1 cellular context compared by ENCODE assay signal in the genomic region with DNA sequence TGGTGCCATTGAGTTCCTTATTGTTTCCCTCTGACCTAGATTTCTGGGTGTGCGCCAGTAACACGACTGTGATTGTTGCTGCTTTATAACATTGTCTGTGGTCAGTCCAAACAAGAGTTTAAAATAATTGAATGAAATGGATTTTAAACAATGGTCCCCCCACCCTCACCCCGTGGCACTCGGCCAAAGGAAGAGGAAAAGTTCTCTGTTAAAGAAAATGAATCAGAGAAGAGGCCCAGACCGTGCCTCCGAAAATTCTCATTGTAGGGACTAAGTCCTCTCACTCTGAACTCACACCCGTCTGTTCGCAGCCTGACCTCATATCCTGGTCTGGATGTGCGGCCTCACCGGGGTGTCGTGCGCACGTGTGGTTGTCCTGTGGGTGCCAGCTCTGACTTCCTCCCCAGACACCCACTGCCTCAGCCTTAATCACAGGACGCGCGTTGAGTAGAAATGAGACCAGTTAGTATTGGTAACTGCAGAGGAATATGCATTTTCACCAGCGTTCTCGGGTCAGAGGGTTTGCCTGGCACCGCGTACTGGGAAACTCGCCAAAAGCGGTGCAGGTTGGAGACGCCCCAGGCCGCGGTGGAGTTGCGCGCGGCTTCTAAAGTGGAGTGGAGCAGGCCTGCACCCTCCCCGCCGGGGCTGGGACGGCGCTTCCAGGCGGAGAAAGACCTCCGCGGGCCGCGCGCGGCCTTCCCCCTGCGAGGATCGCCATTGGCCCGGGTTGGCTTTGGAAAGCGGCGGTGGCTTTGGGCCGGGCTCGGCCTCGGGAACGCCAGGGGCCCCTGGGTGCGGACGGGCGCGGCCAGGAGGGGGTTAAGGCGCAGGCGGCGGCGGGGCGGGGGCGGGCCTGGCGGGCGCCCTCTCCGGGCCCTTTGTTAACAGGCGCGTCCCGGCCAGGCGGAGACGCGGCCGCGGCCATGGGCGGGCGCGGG.
TF ChIP-seq lines count a peak whose summit lies in the region.

Gene ABL1 (plus strand): TSS at position 884 of the 941 bp plus-strand sequence. CDS start 193 bp downstream, outside the sequence.

TF ChIP-seq in HepG2, 621 proteins besides CTCF, POLR2A, EP300 and RAD21 (continued from another document and continues in another):
- TF ChIP-seq, protein P1, sequence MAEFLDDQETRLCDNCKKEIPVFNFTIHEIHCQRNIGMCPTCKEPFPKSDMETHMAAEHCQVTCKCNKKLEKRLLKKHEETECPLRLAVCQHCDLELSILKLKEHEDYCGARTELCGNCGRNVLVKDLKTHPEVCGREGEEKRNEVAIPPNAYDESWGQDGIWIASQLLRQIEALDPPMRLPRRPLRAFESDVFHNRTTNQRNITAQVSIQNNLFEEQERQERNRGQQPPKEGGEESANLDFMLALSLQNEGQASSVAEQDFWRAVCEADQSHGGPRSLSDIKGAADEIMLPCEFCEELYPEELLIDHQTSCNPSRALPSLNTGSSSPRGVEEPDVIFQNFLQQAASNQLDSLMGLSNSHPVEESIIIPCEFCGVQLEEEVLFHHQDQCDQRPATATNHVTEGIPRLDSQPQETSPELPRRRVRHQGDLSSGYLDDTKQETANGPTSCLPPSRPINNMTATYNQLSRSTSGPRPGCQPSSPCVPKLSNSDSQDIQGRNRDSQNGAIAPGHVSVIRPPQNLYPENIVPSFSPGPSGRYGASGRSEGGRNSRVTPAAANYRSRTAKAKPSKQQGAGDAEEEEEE (CRISPR knock-in tag; IDR thresholded peaks at IDR 0.05; ENCODE audit: borderline replicate concordance), result no peak
- TF ChIP-seq, protein P2, sequence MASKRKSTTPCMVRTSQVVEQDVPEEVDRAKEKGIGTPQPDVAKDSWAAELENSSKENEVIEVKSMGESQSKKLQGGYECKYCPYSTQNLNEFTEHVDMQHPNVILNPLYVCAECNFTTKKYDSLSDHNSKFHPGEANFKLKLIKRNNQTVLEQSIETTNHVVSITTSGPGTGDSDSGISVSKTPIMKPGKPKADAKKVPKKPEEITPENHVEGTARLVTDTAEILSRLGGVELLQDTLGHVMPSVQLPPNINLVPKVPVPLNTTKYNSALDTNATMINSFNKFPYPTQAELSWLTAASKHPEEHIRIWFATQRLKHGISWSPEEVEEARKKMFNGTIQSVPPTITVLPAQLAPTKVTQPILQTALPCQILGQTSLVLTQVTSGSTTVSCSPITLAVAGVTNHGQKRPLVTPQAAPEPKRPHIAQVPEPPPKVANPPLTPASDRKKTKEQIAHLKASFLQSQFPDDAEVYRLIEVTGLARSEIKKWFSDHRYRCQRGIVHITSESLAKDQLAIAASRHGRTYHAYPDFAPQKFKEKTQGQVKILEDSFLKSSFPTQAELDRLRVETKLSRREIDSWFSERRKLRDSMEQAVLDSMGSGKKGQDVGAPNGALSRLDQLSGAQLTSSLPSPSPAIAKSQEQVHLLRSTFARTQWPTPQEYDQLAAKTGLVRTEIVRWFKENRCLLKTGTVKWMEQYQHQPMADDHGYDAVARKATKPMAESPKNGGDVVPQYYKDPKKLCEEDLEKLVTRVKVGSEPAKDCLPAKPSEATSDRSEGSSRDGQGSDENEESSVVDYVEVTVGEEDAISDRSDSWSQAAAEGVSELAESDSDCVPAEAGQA (IDR thresholded peaks at IDR 0.05; ENCODE audit: low read depth), result no peak
- TF ChIP-seq, protein P2 (CRISPR knock-in tag; IDR thresholded peaks at IDR 0.05; ENCODE audit: borderline replicate concordance), result peak; percentile 62; the same call in 1 of the 2 replicates
- no peak for TF ChIP-seq HMG20A (CRISPR knock-in tag; IDR thresholded peaks at IDR 0.05; ENCODE audit: borderline replicate concordance)
- TF ChIP-seq ZNF362 (CRISPR knock-in tag; IDR thresholded peaks at IDR 0.05; ENCODE audit: borderline replicate concordance), result no peak
- TF ChIP-seq, protein P3, sequence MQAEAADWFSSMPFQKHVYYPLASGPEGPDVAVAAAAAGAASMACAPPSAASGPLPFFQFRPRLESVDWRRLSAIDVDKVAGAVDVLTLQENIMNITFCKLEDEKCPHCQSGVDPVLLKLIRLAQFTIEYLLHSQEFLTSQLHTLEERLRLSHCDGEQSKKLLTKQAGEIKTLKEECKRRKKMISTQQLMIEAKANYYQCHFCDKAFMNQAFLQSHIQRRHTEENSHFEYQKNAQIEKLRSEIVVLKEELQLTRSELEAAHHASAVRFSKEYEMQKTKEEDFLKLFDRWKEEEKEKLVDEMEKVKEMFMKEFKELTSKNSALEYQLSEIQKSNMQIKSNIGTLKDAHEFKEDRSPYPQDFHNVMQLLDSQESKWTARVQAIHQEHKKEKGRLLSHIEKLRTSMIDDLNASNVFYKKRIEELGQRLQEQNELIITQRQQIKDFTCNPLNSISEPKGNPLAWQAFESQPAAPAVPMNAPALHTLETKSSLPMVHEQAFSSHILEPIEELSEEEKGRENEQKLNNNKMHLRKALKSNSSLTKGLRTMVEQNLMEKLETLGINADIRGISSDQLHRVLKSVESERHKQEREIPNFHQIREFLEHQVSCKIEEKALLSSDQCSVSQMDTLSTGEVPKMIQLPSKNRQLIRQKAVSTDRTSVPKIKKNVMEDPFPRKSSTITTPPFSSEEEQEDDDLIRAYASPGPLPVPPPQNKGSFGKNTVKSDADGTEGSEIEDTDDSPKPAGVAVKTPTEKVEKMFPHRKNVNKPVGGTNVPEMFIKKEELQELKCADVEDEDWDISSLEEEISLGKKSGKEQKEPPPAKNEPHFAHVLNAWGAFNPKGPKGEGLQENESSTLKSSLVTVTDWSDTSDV (CRISPR knock-in tag; IDR thresholded peaks at IDR 0.05), result 0 out of 2 replicates have a peak, but pooled peaks have one; percentile 32
- TF ChIP-seq TEF (CRISPR knock-in tag; IDR thresholded peaks at IDR 0.05), result no peak
- TF ChIP-seq TBX2 (CRISPR knock-in tag; IDR thresholded peaks at IDR 0.05; ENCODE audit: borderline replicate concordance), result peak; percentile 55; the same call in 1 of the 2 replicates
- no peak for TF ChIP-seq THRA (CRISPR knock-in tag; IDR thresholded peaks at IDR 0.05; ENCODE audit: borderline replicate concordance)
- TF ChIP-seq ZNF737 (CRISPR knock-in tag; IDR thresholded peaks at IDR 0.05; ENCODE audit: borderline replicate concordance), result no peak
- no peak for TF ChIP-seq IKZF4 (CRISPR knock-in tag; IDR thresholded peaks at IDR 0.05; ENCODE audit: borderline replicate concordance, low read depth, not compliant biosample characterization)
- TF ChIP-seq ZNF225 (CRISPR knock-in tag; IDR thresholded peaks at IDR 0.05), result no peak
- TF ChIP-seq TARDBP (CRISPR knock-in tag; IDR thresholded peaks at IDR 0.05), result no peak
- TF ChIP-seq ZNF510 (CRISPR knock-in tag; IDR thresholded peaks at IDR 0.05; ENCODE audit: low read depth), result no peak
- TF ChIP-seq MED13 (CRISPR knock-in tag; IDR thresholded peaks at IDR 0.05), result peak; percentile 56; the same call in 1 of the 2 replicates
- TF ChIP-seq SMAD9 (CRISPR knock-in tag; IDR thresholded peaks at IDR 0.05), result no peak
- no peak for TF ChIP-seq RARA (CRISPR knock-in tag; IDR thresholded peaks at IDR 0.05)
- no peak for TF ChIP-seq ZBTB8A (CRISPR knock-in tag; IDR thresholded peaks at IDR 0.05; ENCODE audit: borderline replicate concordance, low read depth)
- peak; percentile 34; the same call in 1 of the 2 replicates for TF ChIP-seq ZNF891 (CRISPR knock-in tag; IDR thresholded peaks at IDR 0.05)
- TF ChIP-seq ZNF160 (CRISPR knock-in tag; IDR thresholded peaks at IDR 0.05), result 0 out of 2 replicates have a peak, but pooled peaks have one; percentile 36
- TF ChIP-seq ZFP90 (CRISPR knock-in tag; IDR thresholded peaks at IDR 0.05; ENCODE audit: borderline replicate concordance), result peak; percentile 50; the same call in 1 of the 2 replicates
- TF ChIP-seq ZNF772 (CRISPR knock-in tag; IDR thresholded peaks at IDR 0.05), result no peak
- TF ChIP-seq, protein P4, sequence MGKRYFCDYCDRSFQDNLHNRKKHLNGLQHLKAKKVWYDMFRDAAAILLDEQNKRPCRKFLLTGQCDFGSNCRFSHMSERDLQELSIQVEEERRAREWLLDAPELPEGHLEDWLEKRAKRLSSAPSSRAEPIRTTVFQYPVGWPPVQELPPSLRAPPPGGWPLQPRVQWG (CRISPR knock-in tag; IDR thresholded peaks at IDR 0.05; ENCODE audit: borderline replicate concordance, low read depth), result no peak
- 0 out of 2 replicates have a peak, but pooled peaks have one; percentile 42 for TF ChIP-seq TP53 (CRISPR knock-in tag; conservative IDR thresholded peaks at IDR 0.05)
- no peak for TF ChIP-seq ZBTB25 (CRISPR knock-in tag; IDR thresholded peaks at IDR 0.05)
- no peak for TF ChIP-seq HNRNPK (IDR thresholded peaks at IDR 0.05; ENCODE audit: low read depth, low read length, poor library complexity, severe bottlenecking)
- TF ChIP-seq ADNP (CRISPR knock-in tag; IDR thresholded peaks at IDR 0.05), result no peak
- TF ChIP-seq RBM22 (optimal IDR thresholded peaks at IDR 0.05; ENCODE audit: low read length), result peak; percentile 78
- TF ChIP-seq, protein P5, sequence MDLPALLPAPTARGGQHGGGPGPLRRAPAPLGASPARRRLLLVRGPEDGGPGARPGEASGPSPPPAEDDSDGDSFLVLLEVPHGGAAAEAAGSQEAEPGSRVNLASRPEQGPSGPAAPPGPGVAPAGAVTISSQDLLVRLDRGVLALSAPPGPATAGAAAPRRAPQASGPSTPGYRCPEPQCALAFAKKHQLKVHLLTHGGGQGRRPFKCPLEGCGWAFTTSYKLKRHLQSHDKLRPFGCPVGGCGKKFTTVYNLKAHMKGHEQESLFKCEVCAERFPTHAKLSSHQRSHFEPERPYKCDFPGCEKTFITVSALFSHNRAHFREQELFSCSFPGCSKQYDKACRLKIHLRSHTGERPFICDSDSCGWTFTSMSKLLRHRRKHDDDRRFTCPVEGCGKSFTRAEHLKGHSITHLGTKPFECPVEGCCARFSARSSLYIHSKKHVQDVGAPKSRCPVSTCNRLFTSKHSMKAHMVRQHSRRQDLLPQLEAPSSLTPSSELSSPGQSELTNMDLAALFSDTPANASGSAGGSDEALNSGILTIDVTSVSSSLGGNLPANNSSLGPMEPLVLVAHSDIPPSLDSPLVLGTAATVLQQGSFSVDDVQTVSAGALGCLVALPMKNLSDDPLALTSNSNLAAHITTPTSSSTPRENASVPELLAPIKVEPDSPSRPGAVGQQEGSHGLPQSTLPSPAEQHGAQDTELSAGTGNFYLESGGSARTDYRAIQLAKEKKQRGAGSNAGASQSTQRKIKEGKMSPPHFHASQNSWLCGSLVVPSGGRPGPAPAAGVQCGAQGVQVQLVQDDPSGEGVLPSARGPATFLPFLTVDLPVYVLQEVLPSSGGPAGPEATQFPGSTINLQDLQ (CRISPR knock-in tag; IDR thresholded peaks at IDR 0.05), result no peak
- TF ChIP-seq ZNF563 (CRISPR knock-in tag; IDR thresholded peaks at IDR 0.05), result no peak; the same call in 1 of the 2 replicates
- peak; percentile 49 for TF ChIP-seq GATAD1 (CRISPR knock-in tag; IDR thresholded peaks at IDR 0.05)
